8 cellular contexts compared by ENCODE assay signal in the genomic region with DNA sequence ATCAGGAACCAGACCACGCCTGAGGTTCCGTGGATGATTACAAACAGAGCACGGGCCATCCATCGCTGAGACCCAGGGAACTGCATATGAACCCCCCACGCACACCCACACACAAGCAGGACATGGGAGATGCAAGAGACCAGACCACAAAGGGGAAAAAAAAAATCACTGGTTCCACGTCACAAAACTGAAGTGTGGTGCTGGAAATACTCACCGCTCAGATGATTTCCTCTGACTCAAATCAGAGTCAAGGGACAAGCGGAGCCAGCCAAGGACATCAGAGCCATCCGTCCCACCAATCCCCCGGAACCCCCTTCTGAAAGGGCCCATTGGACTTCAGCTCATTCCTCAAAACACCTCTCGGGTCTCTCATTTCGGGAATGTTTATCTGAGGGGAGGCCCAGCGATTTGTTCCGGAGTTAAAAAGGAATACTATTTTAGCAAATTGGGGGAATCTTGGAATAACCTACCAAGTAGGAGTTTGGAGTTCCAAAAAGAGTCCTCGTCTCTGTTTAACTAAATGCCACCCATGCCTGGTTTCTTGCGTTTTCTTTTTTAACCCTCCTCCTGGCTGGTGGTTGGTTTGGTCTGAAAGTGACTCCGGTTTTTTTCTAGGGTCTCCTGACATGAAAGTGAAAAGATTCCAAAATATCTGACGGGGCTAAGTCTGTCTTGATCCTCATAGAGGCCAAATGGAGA. TPM values are rescaled to one million over a fixed set of nuclear protein-coding genes. Genes with fewer than 3 reads are reported as not detected.
DNase-seq lines count a peak whose midpoint lies in the region; ATAC-seq and TF ChIP-seq lines count a peak whose summit lies in the region.

No MANE protein-coding gene starts in this region.

- peak; percentile 60 for ATAC-seq in GM19023 (IDR thresholded peaks at IDR 0.05; ENCODE audit: unreplicated experiment)
- peak; percentile 57 for ATAC-seq in HG03432 (IDR thresholded peaks at IDR 0.05; ENCODE audit: unreplicated experiment)
- peak; percentile 50 for ATAC-seq in esophagus mucosa
- ATAC-seq in GM21528 (IDR thresholded peaks at IDR 0.05; ENCODE audit: low FRiP score, unreplicated experiment), result no peak

- H3K9me3 ChIP-seq in AG04450 (ENCODE audit: control insufficient read depth, insufficient read depth, low read length), result no peaks in the 10 kb centered on the region

- TF ChIP-seq CTCF in AG04450 (IDR thresholded peaks at IDR 0.05; ENCODE audit: low read depth, low read length), result no peak

- POLR2A ChIA-PET in AG04450 (lab: Yijun Ruan, JAX), result interaction anchor here (0.6 to 1.2 kb wide), 2 partner anchors 23 to 35 kb away, joined by 3 to 6 read pairs; no protein-coding TSS in a partner anchor

- no peaks in the 10 kb centered on the region for H3K27me3 ChIP-seq in AG04450 (ENCODE audit: control insufficient read depth, insufficient read depth, low read length)

- H3K27ac ChIP-seq in AG04450 (ENCODE audit: low read depth, low read length), result peak overlapping the region; percentile 77

- DNase-seq in AG04450 (ENCODE audit: low read depth, low spot score), result no peak
- peak; percentile 25 for DNase-seq in stimulated activated CD4-positive, alpha-beta T cell treated with anti-CD3 and anti-CD28 coated beads, Interleukin-2, amount 100 ng/mL, for 4 hours (ENCODE audit: low read depth)
- DNase-seq in NCI-H748 treated with DMSO at 0.1 percent for 48 hours (lab: John Stamatoyannopoulos, UW), result no peak
- no peak for DNase-seq in NCI-H1930 (lab: John Stamatoyannopoulos, UW)

- peak overlapping the region; percentile 44 for H3K4me3 ChIP-seq in AG04450 (ENCODE audit: low read depth, low read length)

- CTCF ChIA-PET in AG04450 (lab: Charles Lee), result interaction anchor here (1.2 kb wide), 1 partner anchor 49 kb away, joined by 3 read pairs; no protein-coding TSS in a partner anchor

RNA-seq across cellular contexts. Expression of a gene that starts 15.0 kb away (rescaled TPM):
- polyA plus RNA-seq in AG04450 (2011; rRNA removed), result 40.2 and 53.0 TPM in 2 replicates
- polyA minus RNA-seq in AG04450 (2011; rRNA and poly(A)+ RNA removed), result 63.4 and 80.5 TPM in 2 replicates
- 21.7 TPM for total RNA-seq in esophagus mucosa

RNA-seq across cellular contexts. Expression of a gene that starts 55.3 kb away (rescaled TPM):
- polyA plus RNA-seq in AG04450 (2011; rRNA removed), result 101 and 110 TPM in 2 replicates
- polyA minus RNA-seq in AG04450 (2011; rRNA and poly(A)+ RNA removed), result 94.4 and 101 TPM in 2 replicates
- total RNA-seq in esophagus mucosa, result 119 TPM

RNA-seq across cellular contexts. Expression of a gene that starts 57.3 kb away (rescaled TPM):
- 11.5 and 15.2 TPM in 2 replicates for polyA plus RNA-seq in AG04450 (2011; rRNA removed)
- 14.3 and 15.7 TPM in 2 replicates for polyA minus RNA-seq in AG04450 (2011; rRNA and poly(A)+ RNA removed)
- 37.5 TPM for total RNA-seq in esophagus mucosa

RNA-seq across cellular contexts. Expression of a gene that starts 57.3 kb away (rescaled TPM):
- 17.7 and 18.4 TPM in 2 replicates for polyA plus RNA-seq in AG04450 (2011; rRNA removed)
- polyA minus RNA-seq in AG04450 (2011; rRNA and poly(A)+ RNA removed), result 8.6 and 13.1 TPM in 2 replicates
- 17.3 TPM for total RNA-seq in esophagus mucosa
